ENCODE assay signal across 1 cellular context in genomic region chr15:65530318-65531111, GRCh38.
TF ChIP-seq lines count a peak whose summit lies in the region.

Gene HACD3, plus strand, starts transcription at chr15:65530463. Its CDS starts 169 bp downstream, at chr15:65530632.

TF ChIP-seq in K562, 482 proteins besides CTCF, POLR2A, EP300 and RAD21 (continued from another document and continues in another):
- TF ChIP-seq DEAF1 (CRISPR knock-in tag; IDR thresholded peaks at IDR 0.05) (no peak), SAFB2 (IDR thresholded peaks at IDR 0.05; ENCODE audit: borderline replicate concordance, low read depth, low read length, severe bottlenecking) (no peak), ZBTB1 (CRISPR knock-in tag; IDR thresholded peaks at IDR 0.05; ENCODE audit: borderline replicate concordance, low read depth) (peak; percentile 17; the same call in 1 of the 2 replicates), ADNP (tag; IDR thresholded peaks at IDR 0.05) (no peak), ZBTB40 (IDR thresholded peaks at IDR 0.05) (0 out of 2 replicates have a peak, but pooled peaks have one; percentile 27), ZBTB40 (CRISPR knock-in tag; IDR thresholded peaks at IDR 0.05) (no peak), ZSCAN29 (IDR thresholded peaks at IDR 0.05) (no peak), XRCC5 (IDR thresholded peaks at IDR 0.05; ENCODE audit: low read depth, low read length) (no peak), RBM15 (IDR thresholded peaks at IDR 0.05; ENCODE audit: insufficient read depth, low read length) (0 out of 2 replicates have a peak, but pooled peaks have one; percentile 43), MYC (IDR thresholded peaks at IDR 0.05; ENCODE audit: low read depth, low read length) (peak; percentile 80), MYC (CRISPR knock-in tag; IDR thresholded peaks at IDR 0.05; ENCODE audit: borderline replicate concordance, low read depth) (peak; percentile 88; the same call in 1 of the 2 replicates), UBTF (IDR thresholded peaks at IDR 0.05; ENCODE audit: borderline replicate concordance in 1 of 2, low read depth in 2 of 2, low read length in 2 of 2) (peak in 1 of 2 experiments; percentile 27; a peak in 1 of 4 replicates), ETV5 (CRISPR knock-in tag; IDR thresholded peaks at IDR 0.05; ENCODE audit: low read depth) (peak; percentile 83), NR2C2 (CRISPR knock-in tag; IDR thresholded peaks at IDR 0.05) (no peak), NR2C2 (tag; IDR thresholded peaks at IDR 0.05) (peak; percentile 58; the same call in 1 of the 2 replicates), HOMEZ (CRISPR knock-in tag; IDR thresholded peaks at IDR 0.05) (peak; percentile 60; the same call in 1 of the 2 replicates), SRSF7 (optimal IDR thresholded peaks at IDR 0.05; ENCODE audit: low read depth, low read length) (no peak), NUFIP1 (IDR thresholded peaks at IDR 0.05; ENCODE audit: partially characterized antibody) (no peak), GTF2F1 (IDR thresholded peaks at IDR 0.05; ENCODE audit: low read depth, low read length) (peak; percentile 64; the same call in 1 of the 2 replicates), MYNN (IDR thresholded peaks at IDR 0.05) (no peak), MYNN (CRISPR knock-in tag; IDR thresholded peaks at IDR 0.05) (no peak), MTF1 (CRISPR knock-in tag; IDR thresholded peaks at IDR 0.05; ENCODE audit: borderline replicate concordance) (no peak), ARID3B (CRISPR knock-in tag; IDR thresholded peaks at IDR 0.05; ENCODE audit: borderline replicate concordance) (peak; percentile 60; the same call in 1 of the 2 replicates), TEAD4 (IDR thresholded peaks at IDR 0.05; ENCODE audit: low read length) (no peak; the same call in 1 of the 2 replicates), TEAD4 (CRISPR knock-in tag; IDR thresholded peaks at IDR 0.05; ENCODE audit: borderline replicate concordance) (no peak), RB1 (IDR thresholded peaks at IDR 0.05; ENCODE audit: low read depth) (peak; percentile 69), PKNOX1 (IDR thresholded peaks at IDR 0.05) (peak; percentile 30; the same call in 1 of the 2 replicates), FOXK2 (conservative IDR thresholded peaks at IDR 0.05 in 1 of 2, IDR thresholded peaks at IDR 0.05 in 1 of 2; ENCODE audit: low read depth in 2 of 2) (no peak), RBM34 (IDR thresholded peaks at IDR 0.05; ENCODE audit: borderline replicate concordance, insufficient read depth, low read length) (no peak), ZNF830 (CRISPR knock-in tag; IDR thresholded peaks at IDR 0.05) (0 out of 2 replicates have a peak, but pooled peaks have one; percentile 65), GABPA (tag; conservative IDR thresholded peaks at IDR 0.05; ENCODE audit: low read depth) (no peak), REST (CRISPR knock-in tag; IDR thresholded peaks at IDR 0.05; ENCODE audit: low read depth) (peak; percentile 48; the same call in 1 of the 2 replicates), RBFOX2 (IDR thresholded peaks at IDR 0.05; ENCODE audit: low read depth, low read length) (peak; percentile 90), MCM7 (IDR thresholded peaks at IDR 0.05) (no peak), SP2 (IDR thresholded peaks at IDR 0.05; ENCODE audit: extremely low read depth, low read depth, low read length, poor library complexity, severe bottlenecking) (no peak), NONO (IDR thresholded peaks at IDR 0.05; ENCODE audit: low read depth in 2 of 2, low read length in 1 of 2) (peak; percentile 31 to 36; a peak in 1 of 4 replicates), IRF9 (tag; IDR thresholded peaks at IDR 0.05) (no peak)
